In the genomic region with DNA sequence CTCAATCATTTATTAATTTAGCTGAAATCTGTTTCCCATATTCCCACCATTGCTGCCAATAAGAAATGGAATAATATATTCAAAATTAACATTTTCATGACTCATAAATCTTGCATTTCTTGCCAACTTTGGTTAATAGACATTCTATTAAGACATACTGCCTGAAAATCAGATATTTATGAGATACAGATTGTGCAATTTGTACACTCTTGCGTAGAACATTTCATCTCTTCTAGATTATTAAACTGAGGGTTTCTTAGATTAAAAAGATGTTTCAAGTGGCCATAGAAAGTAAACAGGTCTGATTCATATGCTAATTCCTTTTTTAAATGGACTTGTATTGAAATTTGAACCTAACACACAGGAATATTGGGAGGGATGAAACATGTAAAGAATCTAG, we compare ENCODE assay signal across 26 cellular contexts. TPM values are rescaled to one million over a fixed set of nuclear protein-coding genes. Genes with fewer than 3 reads are reported as not detected.
DNase-seq lines count a peak whose midpoint lies in the region; ATAC-seq and TF ChIP-seq lines count a peak whose summit lies in the region.
"Had no signal": no experiment of that assay in that cellular context is flagged by ENCODE, and none has a peak within 500 bp of the region (broad histone marks: within the 10 kb centered on the region; RNA-seq: fewer than 3 reads in every experiment).

No MANE protein-coding gene starts in this region.

- H2BK15ac ChIP-seq in IMR-90 (ENCODE audit: low read depth, low read length), result no peak overlapping the region

- no peak overlapping the region for H3K27ac ChIP-seq in IMR-90 (ENCODE audit: insufficient read depth, low read length)
- no peak overlapping the region for H3K27ac ChIP-seq in esophagus muscularis mucosa (replicated peaks in 1 of 4)
- H3K27ac ChIP-seq: BLaER1 had no signal

- peaks cover 3% of the 10 kb centered on the region; the same call in 1 of the 2 replicates for H3K9me1 ChIP-seq in IMR-90 (ENCODE audit: insufficient read depth, low read length)

- H3K14ac ChIP-seq in IMR-90 (replicated peaks; ENCODE audit: low read depth, low read length), result no peak overlapping the region

- H3K4ac ChIP-seq in IMR-90 (ENCODE audit: low read depth, low read length), result no peak overlapping the region

- no peak overlapping the region for H2AK9ac ChIP-seq in IMR-90 (replicated peaks; ENCODE audit: low read depth, low read length, poor library complexity)

- DNase-seq in IMR-90, result no peak
- peak; percentile 88 for DNase-seq in amniotic epithelial cell (ENCODE audit: low read depth)
- peak; percentile 14 for DNase-seq in fibroblast of mammary gland (ENCODE audit: low read depth)
- peak; percentile 57 for DNase-seq in iris pigment epithelial cell (ENCODE audit: low read depth)
- no peak for DNase-seq in esophagus muscularis mucosa (ENCODE audit: extremely low spot score)
- no peak for DNase-seq in HT-29 (ENCODE audit: low spot score)
- DNase-seq: 8988T; ACHN; BE2C; C1 segment of cervical spinal cord; CD4-positive, alpha-beta memory T cell; CD4-positive, CD25-positive, alpha-beta regulatory T cell; CD8-positive, alpha-beta memory T cell; COR-L47; DMS 273 treated with DMSO at 0.1 percent for 48 hours; DMS153; DMS53; DMS79; DND-41; EL; GDM1 had no signal

- H3K9ac ChIP-seq in IMR-90 (ENCODE audit: low read depth, low read length), result no peak overlapping the region
- H3K9ac ChIP-seq: BLaER1 had no signal

- H3K56ac ChIP-seq in IMR-90 (ENCODE audit: extremely low read depth, insufficient read depth, low read length), result no peak overlapping the region

- no peak overlapping the region for H2AK5ac ChIP-seq in IMR-90 (ENCODE audit: low read depth, low read length)

- no peak overlapping the region for H3K4me2 ChIP-seq in IMR-90 (ENCODE audit: low read depth, low read length)
- H3K4me2 ChIP-seq: BLaER1 had no signal

- no peak overlapping the region for H4K8ac ChIP-seq in IMR-90 (ENCODE audit: low read depth in 2 of 2, low read length in 2 of 2)

- no peak overlapping the region for H4K5ac ChIP-seq in IMR-90 (ENCODE audit: low read depth, low read length)

- TF ChIP-seq CTCF in IMR-90 (conservative IDR thresholded peaks at IDR 0.05; ENCODE audit: low read depth, low read length) (no peak), fibroblast of mammary gland (conservative IDR thresholded peaks at IDR 0.05; ENCODE audit: control insufficient read depth, insufficient read depth, low read depth, low read length) (no peak), esophagus muscularis mucosa (IDR thresholded peaks at IDR 0.05) (no peak)

- H4K20me1 ChIP-seq in IMR-90 (ENCODE audit: insufficient read depth, low read length), result no peaks in the 10 kb centered on the region
- H4K20me1 ChIP-seq: BLaER1 had no signal

- TF ChIP-seq RAD21 in IMR-90 (IDR thresholded peaks at IDR 0.05; ENCODE audit: low read length), result no peak

- dilution Hi-C loops in IMR-90 (cut with HindIII; ENCODE audit: low sequenced_read_pairs, unreplicated experiment), result no loop called here

- H3K9me3 ChIP-seq in IMR-90 (ENCODE audit: control insufficient read depth, insufficient read depth, low read length), result no peaks in the 10 kb centered on the region
- H3K9me3 ChIP-seq in esophagus muscularis mucosa, result no peaks in the 10 kb centered on the region
- H3K9me3 ChIP-seq: BE2C, BLaER1 had no signal

- ATAC-seq in IMR-90 (ENCODE audit: low read depth) (no peak), HG02884 (IDR thresholded peaks at IDR 0.05; ENCODE audit: unreplicated experiment) (no peak)
- ATAC-seq: GM12878 had no signal

- intact Hi-C loops in IMR-90 (cut with micrococcal nuclease) (no loop called here), esophagus muscularis mucosa (cut with DNase I) (no loop called here)

- WGBS in IMR-90 (ENCODE audit: extremely low coverage in 2 of 2, insufficient read length in 1 of 2), 2 experiments, result no CpG with 5 or more reads among the region's 1 CpG
- WGBS in esophagus muscularis mucosa, result 95% methylated on average over 1 of the region's 1 CpG

- H3K4me1 ChIP-seq in IMR-90 (ENCODE audit: control insufficient read depth, insufficient read depth, low read length) (no peaks in the 10 kb centered on the region), esophagus muscularis mucosa (no peaks in the 10 kb centered on the region)
- H3K4me1 ChIP-seq: BE2C, BLaER1 had no signal

- no peaks in the 10 kb centered on the region; a peak in 1 of 4 replicates for H3K79me1 ChIP-seq in IMR-90 (ENCODE audit: low read depth in 1 of 2, low read length in 2 of 2)

- H2BK5ac ChIP-seq in IMR-90 (ENCODE audit: low read depth, low read length, poor library complexity, severe bottlenecking), result no peak overlapping the region

- CTCF ChIA-PET in IMR-90 (lab: Yijun Ruan, JAX), result no interaction called here

- no peak for TF ChIP-seq EP300 in esophagus muscularis mucosa (IDR thresholded peaks at IDR 0.05)

- H3K4me3 ChIP-seq in IMR-90 (ENCODE audit: insufficient read depth, low read depth, low read length), result no peak overlapping the region
- H3K4me3 ChIP-seq in fibroblast of mammary gland (ENCODE audit: control insufficient read depth, low read depth, low read length), result no peak overlapping the region
- H3K4me3 ChIP-seq in esophagus muscularis mucosa, result no peak overlapping the region
- H3K4me3 ChIP-seq: BLaER1, GM12878 had no signal

- peaks cover 13% of the 10 kb centered on the region for H3K36me3 ChIP-seq in IMR-90 (ENCODE audit: control insufficient read depth, insufficient read depth, low read length)
- peaks cover 41 to 74% (median 61%) of the 10 kb centered on the region in 4 donors for H3K36me3 ChIP-seq in esophagus muscularis mucosa

- no peak overlapping the region for H2BK120ac ChIP-seq in IMR-90 (ENCODE audit: low read depth, low read length)

- BruUV-seq in IMR-90 (replicated peaks; lab: Mats Ljungman, UMichigan), result no TSS peak

- POLR2A ChIA-PET in IMR-90 (lab: Charles Lee; ENCODE audit: unreplicated experiment), result no interaction called here

- no peak overlapping the region for H2BK20ac ChIP-seq in IMR-90 (ENCODE audit: low read depth, low read length)

- H3K27me3 ChIP-seq in IMR-90 (ENCODE audit: control insufficient read depth, insufficient read depth, low read length) (no peaks in the 10 kb centered on the region), esophagus muscularis mucosa (no peaks in the 10 kb centered on the region)
- H3K27me3 ChIP-seq: BE2C, BLaER1 had no signal

- TF ChIP-seq POLR2A in IMR-90 (IDR thresholded peaks at IDR 0.05; ENCODE audit: low read depth, low read length) (no peak), esophagus muscularis mucosa (IDR thresholded peaks at IDR 0.05; ENCODE audit: low read depth) (no peak)

- no peak overlapping the region for H4K91ac ChIP-seq in IMR-90 (ENCODE audit: insufficient read depth, low read depth, low read length)

- H3K23ac ChIP-seq in IMR-90 (ENCODE audit: low read depth, low read length), result no peak overlapping the region

- in situ Hi-C loops in IMR-90 (cut with MboI; ENCODE audit: low sequenced_read_pairs), result no loop called here

- H3K18ac ChIP-seq in IMR-90 (ENCODE audit: low read depth, low read length), result no peak overlapping the region

- no peak overlapping the region for H2AFZ ChIP-seq in IMR-90 (replicated peaks; ENCODE audit: low read length, poor library complexity)

TF ChIP-seq in IMR-90, 13 proteins besides CTCF, POLR2A, EP300 and RAD21:
- TF ChIP-seq, protein P1, sequence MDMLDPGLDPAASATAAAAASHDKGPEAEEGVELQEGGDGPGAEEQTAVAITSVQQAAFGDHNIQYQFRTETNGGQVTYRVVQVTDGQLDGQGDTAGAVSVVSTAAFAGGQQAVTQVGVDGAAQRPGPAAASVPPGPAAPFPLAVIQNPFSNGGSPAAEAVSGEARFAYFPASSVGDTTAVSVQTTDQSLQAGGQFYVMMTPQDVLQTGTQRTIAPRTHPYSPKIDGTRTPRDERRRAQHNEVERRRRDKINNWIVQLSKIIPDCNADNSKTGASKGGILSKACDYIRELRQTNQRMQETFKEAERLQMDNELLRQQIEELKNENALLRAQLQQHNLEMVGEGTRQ (IDR thresholded peaks at IDR 0.05; ENCODE audit: low read depth, low read length), result no peak
- TF ChIP-seq MAFK (IDR thresholded peaks at IDR 0.05; ENCODE audit: low read depth, low read length) (no peak), SMC3 (IDR thresholded peaks at IDR 0.05; ENCODE audit: low read depth, low read length) (no peak), CEBPB (IDR thresholded peaks at IDR 0.05; ENCODE audit: low read depth, low read length) (peak; percentile 30; the same call in 1 of the 2 replicates)
TF ChIP-seq in IMR-90: peak in this region for 1.

RNA-seq across cellular contexts. Expression of a gene that starts 9.1 kb away (rescaled TPM):
- total RNA-seq in IMR-90 (2012; rRNA removed) (41.0 and 76.7 TPM in 2 replicates), esophagus muscularis mucosa (10 to 100 TPM; 47.8 to 75.0 (median 64.5) TPM)
- polyA plus RNA-seq in IMR-90 (2012; rRNA removed), result 37.9 and 43.3 TPM in 2 replicates
- 11.4 and 13.1 TPM in 2 replicates for polyA plus RNA-seq in IMR-90 (2012; cell fraction: cytosol; rRNA removed)
- polyA plus RNA-seq in IMR-90 (2012; cell fraction: nucleus; rRNA removed; ENCODE audit: low replicate concordance), result 11.4 and 73.3 TPM in 2 replicates
- 35.0 and 38.2 TPM in 2 replicates for total RNA-seq in HT-29 (2014; rRNA removed; shearing (Covaris generic))

RNA-seq across cellular contexts. Expression of a gene that starts 30.2 kb away (rescaled TPM):
- under 0.01 and 0.56 TPM in 2 replicates for total RNA-seq in IMR-90 (2012; rRNA removed)
- polyA plus RNA-seq in IMR-90 (2012; rRNA removed), result 0.02 TPM in 1 of 2 replicates, not detected in the other
- not detected in 2 replicates for polyA plus RNA-seq in IMR-90 (2012; cell fraction: cytosol; rRNA removed)
- 0.15 and 0.99 TPM in 2 replicates for polyA plus RNA-seq in IMR-90 (2012; cell fraction: nucleus; rRNA removed; ENCODE audit: low replicate concordance)
- total RNA-seq in esophagus muscularis mucosa, result 1 to 10 TPM in 1 of 4 donors, not detected in 3; 1.2 TPM
- total RNA-seq in HT-29 (2014; rRNA removed; shearing (Covaris generic)), result not detected in 2 replicates
- total RNA-seq: Daoy, G401 had no signal
- polyA plus RNA-seq: CD4-positive, alpha-beta memory T cell; CD4-positive, CD25-positive, alpha-beta regulatory T cell; CD8-positive, alpha-beta memory T cell had no signal

Comparison
In these comparisons a context has a peak if more than half of its experiments do, and no peak if none do; other contexts are left out.
1. DNase-seq: peak in amniotic epithelial cell (single experiment), fibroblast of mammary gland (single experiment) and iris pigment epithelial cell (single experiment); none in IMR-90 (single experiment), esophagus muscularis mucosa (single experiment) and HT-29 (single experiment).